Comparison of ENCODE assay signal across 8 cellular contexts in genomic region chr5:69166686-69167487, GRCh38. TPM values are rescaled to one million over a fixed set of nuclear protein-coding genes. Genes with fewer than 3 reads are reported as not detected.
A peak's percentile ranks its signal among the peaks of the same experiment; 100 is the strongest.
DNase-seq lines count a peak whose midpoint lies in the region; ATAC-seq, FAIRE-seq and TF ChIP-seq lines count a peak whose summit lies in the region.

TSS of gene CCNB1 (plus strand) at chr5:69167150. CDS start at chr5:69167263, 113 bp downstream.

- DNase-seq in GM18507 (ENCODE audit: extremely low spot score, insufficient read length, low read depth) (peak; percentile 99), NCI-H1930 (lab: John Stamatoyannopoulos, UW) (peak; percentile 89 to 95), ascending aorta (ENCODE audit: low spot score in 2 of 2) (peak; percentile 90 to 98), right atrium auricular region (ENCODE audit: low spot score) (peak; percentile 94), pulmonary artery endothelial cell (ENCODE audit: low read depth, low spot score) (peak; percentile 83), uterus (peak; percentile 95 to 97)

- FAIRE-seq in GM18507 (lab: Jason Lieb, UNC) = peak; percentile 98

- H3K9me3 ChIP-seq in ascending aorta (no peaks in the 10 kb centered on the region), right atrium auricular region (no peaks in the 10 kb centered on the region), uterus (no peaks in the 10 kb centered on the region)

- intact Hi-C loops in T-helper 2 cell treated with Interferon-gamma antibody and Interleukin-4, amounts not matched to agents 100 ng/mL and 5 ng/mL, for 36 hours (cut with micrococcal nuclease) = loop anchor here (1.0 to 2.0 kb wide), 7 partner anchors 22 to 202 kb away; partner anchors contain the start of genes AK6, CDK7, CENPH and RAD17
- intact Hi-C loops in ascending aorta (cut with DNase I) = loop anchor here (1.0 to 2.0 kb wide), 6 partner anchors 22 to 202 kb away; partner anchors contain the start of genes AK6, CCDC125, CDK7 and CENPH
- intact Hi-C loops in uterus (cut with DNase I; ENCODE audit: low total_unique reads) = no loop called here

- H3K27ac ChIP-seq in ascending aorta (peak within 1 kb of the TSS in 1 of 2 donors; percentile 34), right atrium auricular region (peak within 1 kb of the TSS; percentile 13 to 46), uterus (peak within 1 kb of the TSS; percentile 26 to 57)

- peak in 1 of 2 donors; percentile 27 for TF ChIP-seq POLR2A in uterus (IDR thresholded peaks at IDR 0.05)

- H3K4me3 ChIP-seq in ascending aorta (peak within 1 kb of the TSS; percentile 58 to 77), right atrium auricular region (peak within 1 kb of the TSS; percentile 47 to 70), uterus (peak within 1 kb of the TSS; percentile 41 to 61)

- ATAC-seq in HG02973 (IDR thresholded peaks at IDR 0.05; ENCODE audit: unreplicated experiment) = peak; percentile 99

- no peak for TF ChIP-seq CTCF in ascending aorta (IDR thresholded peaks at IDR 0.05)
- TF ChIP-seq CTCF in right atrium auricular region (IDR thresholded peaks at IDR 0.05) = peak in 1 of 2 donors; percentile 34
- TF ChIP-seq CTCF in uterus (IDR thresholded peaks at IDR 0.05) = peak in 2 of 4 experiments; percentile 8 to 24

- H3K27me3 ChIP-seq in ascending aorta (no peaks in the 10 kb centered on the region), right atrium auricular region (no peaks in the 10 kb centered on the region), uterus (no peaks in the 10 kb centered on the region)

- no peaks in the 10 kb centered on the region for H3K36me3 ChIP-seq in ascending aorta
- no peaks in the 10 kb centered on the region for H3K36me3 ChIP-seq in right atrium auricular region
- H3K36me3 ChIP-seq in uterus = no peaks in the 10 kb centered on the region

- H3K4me1 ChIP-seq in ascending aorta (peaks cover 0 to 8% of the 10 kb centered on the region in 2 donors), right atrium auricular region (peaks cover 0 to 15% of the 10 kb centered on the region in 2 donors), uterus (no peaks in the 10 kb centered on the region)

RNA-seq across cellular contexts. Expression of gene CCNB1, which starts in this region (rescaled TPM):
- 163 and 164 TPM in 2 replicates for total RNA-seq in T-helper 2 cell treated with Interferon-gamma antibody and Interleukin-4, amounts not matched to agents 100 ng/mL and 5 ng/mL, for 36 hours
- 16.0 TPM for total RNA-seq in ascending aorta
- total RNA-seq in right atrium auricular region = 1 to 10 TPM; 1.2 to 5.6 TPM
- 119 and 260 TPM in 2 replicates for total RNA-seq in pulmonary artery endothelial cell
- 10 to 100 TPM in 2 of 4 donors, 1 to 10 TPM in 1, under 1 TPM in 1; under 0.01 to 60.3 (median 10.2) TPM for total RNA-seq in uterus
